17 cellular contexts compared by ENCODE assay signal in genomic region chr14:24849471-24849870, GRCh38.
"Had no signal": no experiment of that assay in that cellular context is flagged by ENCODE, and none has a peak within 500 bp of the region (broad histone marks: within the 10 kb centered on the region; RNA-seq: fewer than 3 reads in every experiment).

No MANE protein-coding gene starts in this region.

- H3K27ac Mint-ChIP-seq: activated naive CD4-positive, alpha-beta T cell treated with anti-CD3 and anti-CD28 coated beads, Interleukin-2, amount 50 U/mL, for 24 hours; memory B cell; T-helper 2 cell treated with Interferon-gamma antibody and Interleukin-4, amounts not matched to agents 5 μg/mL and 100 μg/mL, for 36 hours had no signal

- H3K36me3 Mint-ChIP-seq: activated naive CD4-positive, alpha-beta T cell treated with anti-CD3 and anti-CD28 coated beads, Interleukin-2, amount 50 U/mL, for 24 hours; memory B cell had no signal

- H3K4me3 Mint-ChIP-seq: activated naive CD4-positive, alpha-beta T cell treated with anti-CD3 and anti-CD28 coated beads, Interleukin-2, amount 50 U/mL, for 24 hours; memory B cell; nephron; T-helper 2 cell treated with Interferon-gamma antibody and Interleukin-4, amounts not matched to agents 5 μg/mL and 100 μg/mL, for 36 hours had no signal

- H3K4me1 Mint-ChIP-seq: activated naive CD4-positive, alpha-beta T cell treated with anti-CD3 and anti-CD28 coated beads, Interleukin-2, amount 50 U/mL, for 24 hours; memory B cell had no signal

- H3K4me3 ChIP-seq: cardiac muscle cell, coronary artery, left ventricle myocardium inferior, sigmoid colon, stomach, tibial artery, uterus had no signal

- H3K27me3 ChIP-seq: cardiac muscle cell, sigmoid colon, stomach, tibial artery, uterus had no signal

- DNase-seq: activated T-cell treated with anti-CD3 and anti-CD28 coated beads, Interleukin-2, amount 50 U/mL, for 1 hour; effector memory CD4-positive, alpha-beta T cell; islet precursor cell; left ventricle myocardium inferior; sigmoid colon; stimulated activated CD4-positive, alpha-beta T cell treated with anti-CD3 and anti-CD28 coated beads, Interleukin-4, amount 100 ng/mL, for 4 hours; stomach; SW 1271; tibial artery; uterus had no signal

- ATAC-seq: activated CD4-positive, CD25-positive, alpha-beta regulatory T cell treated with anti-CD3 and anti-CD28 coated beads, Interleukin-2, amount 50 U/mL, for 24 hours had no signal

- H3K4me1 ChIP-seq: stomach, tibial artery, uterus had no signal

- H3K36me3 ChIP-seq: cardiac muscle cell, tibial artery, uterus had no signal

- H3K9me3 ChIP-seq: left ventricle myocardium inferior, sigmoid colon, stomach, tibial artery, uterus had no signal

- H3K9me3 Mint-ChIP-seq: activated naive CD4-positive, alpha-beta T cell treated with anti-CD3 and anti-CD28 coated beads, Interleukin-2, amount 50 U/mL, for 24 hours; memory B cell; nephron; T-helper 2 cell treated with Interferon-gamma antibody and Interleukin-4, amounts not matched to agents 5 μg/mL and 100 μg/mL, for 36 hours had no signal
